Comparison of ENCODE assay signal across 1 cellular context in genomic region chr22:44546686-44547310, GRCh38.
TF ChIP-seq lines count a peak whose summit lies in the region.

No MANE protein-coding gene starts in this region.

TF ChIP-seq in H1, 55 proteins besides CTCF, POLR2A, EP300 and RAD21 (continued from another document):
- TF ChIP-seq ATF2 (IDR thresholded peaks at IDR 0.05; ENCODE audit: low read length) (no peak), E2F6 (IDR thresholded peaks at IDR 0.05) (no peak), BCL11A (IDR thresholded peaks at IDR 0.05; ENCODE audit: low read depth in 2 of 2, low read length in 2 of 2) (no peak), RFX5 (IDR thresholded peaks at IDR 0.05; ENCODE audit: borderline replicate concordance, low read depth, low read length) (no peak), GABPA (IDR thresholded peaks at IDR 0.05; ENCODE audit: borderline replicate concordance, insufficient read depth, low read length) (no peak)
